ENCODE assay signal across 17 cellular contexts in the genomic region with DNA sequence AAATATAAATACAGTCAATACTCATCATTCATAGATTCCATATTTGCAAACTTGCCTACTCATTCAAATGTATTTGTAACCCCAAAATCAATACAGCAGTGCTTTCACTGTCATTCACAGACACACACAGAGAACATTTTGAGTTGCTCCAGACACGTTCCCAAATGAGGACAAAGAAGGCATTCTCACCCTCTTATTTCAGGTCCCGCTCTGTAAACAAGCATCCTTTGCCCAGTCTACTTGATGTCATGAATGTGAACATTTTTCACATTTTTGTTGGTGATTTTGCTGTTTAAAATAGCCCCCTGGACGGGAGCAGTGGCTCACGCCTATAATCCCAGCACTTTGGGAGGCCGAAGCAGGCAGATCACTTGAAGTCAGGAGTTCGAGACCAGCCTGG. TPM values are rescaled to one million over a fixed set of nuclear protein-coding genes. Genes with fewer than 3 reads are reported as not detected.
DNase-seq lines count a peak whose midpoint lies in the region; TF ChIP-seq lines count a peak whose summit lies in the region.
"Had no signal": no experiment of that assay in that cellular context is flagged by ENCODE, and none has a peak within 500 bp of the region (broad histone marks: within the 10 kb centered on the region; RNA-seq: fewer than 3 reads in every experiment).

No MANE protein-coding gene starts in this region.

- TF ChIP-seq CTCF in brain microvascular endothelial cell (IDR thresholded peaks at IDR 0.05; ENCODE audit: low read depth, low read length, missing control alignments), result no peak

- H3K27ac ChIP-seq in cingulate gyrus (ENCODE audit: low read depth, low read length), result peak overlapping the region; percentile 57
- peak overlapping the region; percentile 69 for H3K27ac ChIP-seq in layer of hippocampus (ENCODE audit: low read depth, low read length)
- H3K27ac ChIP-seq in substantia nigra (ENCODE audit: low read depth, low read length, poor library complexity, severe bottlenecking), result peak overlapping the region; percentile 77
- H3K27ac ChIP-seq in brain microvascular endothelial cell, result no peak overlapping the region
- H3K27ac ChIP-seq: BLaER1 treated with 17β-estradiol and CSF1 and Interleukin-3, amounts not matched to agents 10 nM and 100 nM had no signal

- no peak overlapping the region for H3K4me3 ChIP-seq in brain microvascular endothelial cell (ENCODE audit: low read depth, low read length)
- H3K4me3 ChIP-seq: BLaER1 treated with 17β-estradiol and CSF1 and Interleukin-3, amounts not matched to agents 10 nM and 100 nM; GM12878; HAP-1 had no signal

- in situ Hi-C loops in SK-MEL-5 (cut with HindIII; ENCODE audit: low pct_unique_long_range_greater_than_20kb, low sequenced_read_pairs) (no loop called here), brain microvascular endothelial cell (cut with HindIII; ENCODE audit: low pct_ligation_motif_present, low sequenced_read_pairs) (no loop called here)

- H3K36me3 ChIP-seq in brain microvascular endothelial cell (replicated peaks), result peaks cover 44% of the 10 kb centered on the region

- peak; percentile 31 for DNase-seq in SK-MEL-5 (ENCODE audit: low read depth, low spot score)
- DNase-seq in substantia nigra (lab: John Stamatoyannopoulos, UW), result peak in 7 of 49 donors; percentile 5 to 44 (median 10)
- DNase-seq in brain microvascular endothelial cell, result no peak
- no peak for DNase-seq in DMS153 (lab: John Stamatoyannopoulos, UW)
- no peak for DNase-seq in SKM-1 (lab: John Stamatoyannopoulos, UW; ENCODE audit: unreplicated experiment)
- no peak for DNase-seq in activated naive CD4-positive, alpha-beta T cell (lab: John Stamatoyannopoulos, UW)
- DNase-seq: 8988T; AML-193; CD4-positive, CD25-positive, alpha-beta regulatory T cell; IMR-90 had no signal

- no peaks in the 10 kb centered on the region for H3K27me3 ChIP-seq in layer of hippocampus (ENCODE audit: control insufficient read depth, insufficient read depth, low read length)
- H3K27me3 ChIP-seq in brain microvascular endothelial cell (replicated peaks), result no peaks in the 10 kb centered on the region
- H3K27me3 ChIP-seq: BLaER1 treated with 17β-estradiol and CSF1 and Interleukin-3, amounts not matched to agents 10 nM and 100 nM had no signal

RNA-seq across cellular contexts. Expression of gene C19orf47, which starts 15.5 kb away (rescaled TPM):
- 3.4 and 4.1 TPM in 2 replicates for total RNA-seq in SK-MEL-5 (2014; rRNA removed; shearing (Covaris generic))
- 11.2 and 13.0 TPM in 2 replicates for polyA plus RNA-seq in SK-MEL-5 (2015; cell fraction: cytosol; rRNA removed)
- 4.2 and 13.6 TPM in 2 replicates for polyA plus RNA-seq in SK-MEL-5 (2015; cell fraction: nucleus; rRNA removed)

RNA-seq across cellular contexts. Expression of gene PLD3, which starts 15.8 kb away (rescaled TPM):
- 69.0 and 73.4 TPM in 2 replicates for total RNA-seq in SK-MEL-5 (2014; rRNA removed; shearing (Covaris generic))
- polyA plus RNA-seq in SK-MEL-5 (2015; cell fraction: cytosol; rRNA removed), result 172 and 195 TPM in 2 replicates
- 63.9 and 65.3 TPM in 2 replicates for polyA plus RNA-seq in SK-MEL-5 (2015; cell fraction: nucleus; rRNA removed)

RNA-seq across cellular contexts. Expression of gene AKT2, which starts 47.5 kb away (rescaled TPM):
- 53.8 and 68.6 TPM in 2 replicates for total RNA-seq in SK-MEL-5 (2014; rRNA removed; shearing (Covaris generic))
- 76.2 and 101 TPM in 2 replicates for polyA plus RNA-seq in SK-MEL-5 (2015; cell fraction: cytosol; rRNA removed)
- 284 and 336 TPM in 2 replicates for polyA plus RNA-seq in SK-MEL-5 (2015; cell fraction: nucleus; rRNA removed)

RNA-seq across cellular contexts. Expression of gene HIPK4, which starts 57.3 kb away (rescaled TPM):
- total RNA-seq in SK-MEL-5 (2014; rRNA removed; shearing (Covaris generic)), result 0.08 TPM in 1 of 2 replicates, not detected in the other
- 0.06 and 0.50 TPM in 2 replicates for polyA plus RNA-seq in SK-MEL-5 (2015; cell fraction: cytosol; rRNA removed)
- not detected in 2 replicates for polyA plus RNA-seq in SK-MEL-5 (2015; cell fraction: nucleus; rRNA removed)
- total RNA-seq: CD4-positive, CD25-positive, alpha-beta regulatory T cell; G401; HT-29 had no signal
- polyA plus RNA-seq: CD4-positive, CD25-positive, alpha-beta regulatory T cell had no signal
